In the genomic region with DNA sequence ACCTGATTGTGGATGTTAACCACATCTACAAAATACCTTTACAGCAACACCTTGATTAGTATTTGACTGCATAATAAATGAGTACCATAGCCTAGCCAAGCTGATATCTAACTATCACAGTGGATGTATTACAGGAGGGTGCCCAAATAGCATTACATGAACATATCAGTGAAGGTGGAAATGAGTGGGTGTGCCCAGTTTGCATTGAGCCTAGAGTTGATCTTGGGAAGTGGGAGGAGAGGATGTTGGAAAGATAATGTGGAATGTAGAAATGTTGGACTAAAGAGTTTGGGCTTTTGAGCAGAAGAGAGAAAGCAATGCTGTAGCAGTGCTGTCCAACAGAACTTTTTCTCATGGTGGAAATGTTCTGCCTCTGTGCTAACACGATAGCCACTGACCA, we compare ENCODE assay signal across 20 cellular contexts.
A peak's percentile ranks its signal among the peaks of the same experiment; 100 is the strongest.
DNase-seq lines count a peak whose midpoint lies in the region; ATAC-seq, FAIRE-seq and TF ChIP-seq lines count a peak whose summit lies in the region.
"Had no signal": no experiment of that assay in that cellular context is flagged by ENCODE, and none has a peak within 500 bp of the region (broad histone marks: within the 10 kb centered on the region; RNA-seq: fewer than 3 reads in every experiment).

No MANE protein-coding gene starts in this region.

- H4K20me1 ChIP-seq in K562 (replicated peaks; ENCODE audit: control insufficient read depth, insufficient read depth, low read length), result no peaks in the 10 kb centered on the region
- H4K20me1 ChIP-seq: BLaER1 had no signal

- H3K36me3 ChIP-seq in heart right ventricle (peaks cover 0 to 35% (median 7%) of the 10 kb centered on the region in 9 donors), K562 (ENCODE audit: control insufficient read depth, insufficient read depth, low read length) (peaks cover 5% of the 10 kb centered on the region; the same call in 2 of the 3 replicates)

- TF ChIP-seq CTCF in heart right ventricle (IDR thresholded peaks at IDR 0.05) (no peak), HFFc6 (IDR thresholded peaks at IDR 0.05) (no peak), K562 (IDR thresholded peaks at IDR 0.05 in 2 of 3, conservative IDR thresholded peaks at IDR 0.05 in 1 of 3; ENCODE audit: insufficient read depth in 2 of 3, low read depth in 1 of 3, low read length in 3 of 3) (no peak), endothelial cell (IDR thresholded peaks at IDR 0.05; ENCODE audit: unreplicated experiment) (no peak)

- no peaks in the 10 kb centered on the region for H3K27me3 ChIP-seq in right cardiac atrium (ENCODE audit: control insufficient read depth, insufficient read depth)
- H3K27me3 ChIP-seq in heart right ventricle, result no peaks in the 10 kb centered on the region
- H3K27me3 ChIP-seq in K562 (ENCODE audit: control insufficient read depth in 2 of 2, insufficient read depth in 2 of 2, low read length in 2 of 2), result no peaks in the 10 kb centered on the region
- H3K27me3 ChIP-seq: BLaER1 had no signal

- no peak overlapping the region for H2AFZ ChIP-seq in K562 (ENCODE audit: low read depth, low read length)
- H2AFZ ChIP-seq: GM23338 had no signal

- TF ChIP-seq POLR2A in K562 (conservative IDR thresholded peaks at IDR 0.05), result no peak

- no TSS peak for BruUV-seq in K562 (replicated peaks; lab: Mats Ljungman, UMichigan)

- no peak overlapping the region for H3K9ac ChIP-seq in K562 (ENCODE audit: insufficient read depth in 1 of 2, low read depth in 2 of 2, low read length in 2 of 2)
- H3K9ac ChIP-seq: BLaER1 had no signal

- no peak overlapping the region for H3K27ac ChIP-seq in right cardiac atrium (ENCODE audit: low read length)
- H3K27ac ChIP-seq in heart right ventricle, result no peak overlapping the region
- H3K27ac ChIP-seq in K562 (ENCODE audit: extremely low read depth, low read depth, low read length), result peak overlapping the region; percentile 72; the same call in 2 of the 3 replicates
- H3K27ac ChIP-seq: 22Rv1, BLaER1 had no signal

- H3K36me3 Mint-ChIP-seq in HFFc6 (ENCODE audit: low read depth) (peaks cover 30% of the 10 kb centered on the region), endothelial cell (ENCODE audit: low read depth, unreplicated experiment) (peaks cover 17% of the 10 kb centered on the region)

- intact Hi-C loops in right cardiac atrium (cut with DNase I), result no loop called here
- intact Hi-C loops in heart right ventricle (cut with DNase I), result no loop called here
- intact Hi-C loops in K562 (cut with micrococcal nuclease), result no loop called here

- no peak for FAIRE-seq in K562 (lab: Jason Lieb, UNC)
- FAIRE-seq: A204.1, GM19239 had no signal

- H3K9me3 ChIP-seq in right cardiac atrium (ENCODE audit: control insufficient read depth, low read length), result no peaks in the 10 kb centered on the region
- peaks cover 0 to 7% (median 0%) of the 10 kb centered on the region in 11 donors for H3K9me3 ChIP-seq in heart right ventricle
- no peaks in the 10 kb centered on the region; the same call in 1 of the 2 replicates for H3K9me3 ChIP-seq in K562 (replicated peaks; ENCODE audit: control insufficient read depth, insufficient read depth, low read depth, low read length)

- H3K4me2 ChIP-seq in K562 (ENCODE audit: insufficient read depth, low read length), result peak overlapping the region; percentile 48
- H3K4me2 ChIP-seq: BLaER1, GM23338 had no signal

- no peak for TF ChIP-seq RAD21 in K562 (CRISPR knock-in tag; conservative IDR thresholded peaks at IDR 0.05 in 1 of 2, IDR thresholded peaks at IDR 0.05 in 1 of 2)

- H3K4me1 ChIP-seq in right cardiac atrium (ENCODE audit: control insufficient read depth, insufficient read depth, low read length), result no peaks in the 10 kb centered on the region
- peaks cover 9 to 37% (median 26%) of the 10 kb centered on the region in 9 donors for H3K4me1 ChIP-seq in heart right ventricle
- peaks cover 3 to 15% of the 10 kb centered on the region in 2 experiments; a peak in 3 of 5 replicates for H3K4me1 ChIP-seq in K562 (replicated peaks in 1 of 2; ENCODE audit: control insufficient read depth in 2 of 2, insufficient read depth in 2 of 2, low read length in 2 of 2)
- H3K4me1 ChIP-seq: BLaER1 had no signal

- no peak for TF ChIP-seq EP300 in K562 (IDR thresholded peaks at IDR 0.05; ENCODE audit: low read length)

- H3K9me1 ChIP-seq in K562 (ENCODE audit: control insufficient read depth, insufficient read depth, low read length), result no peaks in the 10 kb centered on the region

- H3K4me3 ChIP-seq in right cardiac atrium (ENCODE audit: low read length), result no peak overlapping the region
- no peak overlapping the region for H3K4me3 ChIP-seq in heart right ventricle
- no peak overlapping the region for H3K4me3 ChIP-seq in K562
- H3K4me3 ChIP-seq: BLaER1, GM23338 had no signal

- H3K4me1 Mint-ChIP-seq in HFFc6 (ENCODE audit: low read depth) (peaks cover 16% of the 10 kb centered on the region), endothelial cell (ENCODE audit: unreplicated experiment) (no peaks in the 10 kb centered on the region)
- H3K4me1 Mint-ChIP-seq: GM23338, H9 had no signal

- H3K9me3 Mint-ChIP-seq in HFFc6 (peaks cover 5% of the 10 kb centered on the region; the same call in 1 of the 2 replicates), endothelial cell (ENCODE audit: unreplicated experiment) (no peaks in the 10 kb centered on the region)

- CTCF ChIA-PET in K562 (lab: Yijun Ruan, JAX; ENCODE audit: low intra/inter-chr PET ratio), result no interaction called here

- 88% methylated on average over 1 of the region's 1 CpG for WGBS in right cardiac atrium
- 94 to 97% methylated on average over 1 of the region's 1 CpG for WGBS in heart right ventricle, 2 donors
- WGBS in K562 (ENCODE audit: insufficient coverage, low coverage, missing lambda C conversion rate), result 50% methylated on average over 1 of the region's 1 CpG

- no peak overlapping the region for H3K4me3 Mint-ChIP-seq in HFFc6
- no peak overlapping the region for H3K4me3 Mint-ChIP-seq in endothelial cell (ENCODE audit: unreplicated experiment)
- H3K4me3 Mint-ChIP-seq: B cell; CD4-positive, alpha-beta T cell; CD8-positive, alpha-beta memory T cell; GM23338; H9 had no signal

- DNase-seq in right cardiac atrium (no peak), heart right ventricle (no peak), HFFc6 (no peak), K562 (ENCODE audit: extremely low read depth in 1 of 4, low spot score in 3 of 4) (no peak), C1 segment of cervical spinal cord (lab: John Stamatoyannopoulos, UW) (no peak), endothelial cell (ENCODE audit: low spot score) (no peak)
- DNase-seq: CD4-positive, alpha-beta T cell; CD8-positive, alpha-beta memory T cell; DMS53; DMS79 treated with DMSO at 0.1 percent for 48 hours; GF-D8; H9 had no signal

- H3K79me2 ChIP-seq in K562 (ENCODE audit: control insufficient read depth, insufficient read depth, low read length), result no peaks in the 10 kb centered on the region

- in situ Hi-C loops in K562 (cut with MboI), result no loop called here

- POLR2A ChIA-PET in K562 (lab: Yijun Ruan, JAX), result interaction anchor here (0.5 kb wide), 1 partner anchor 18 kb away, joined by 3 read pairs; no protein-coding TSS in a partner anchor

- peak overlapping the region; percentile 10; the same call in 1 of the 2 replicates for H3K27ac Mint-ChIP-seq in HFFc6
- H3K27ac Mint-ChIP-seq in endothelial cell (ENCODE audit: unreplicated experiment), result no peak overlapping the region
- H3K27ac Mint-ChIP-seq: B cell; CD4-positive, alpha-beta T cell; GM23338 had no signal

- peak; percentile 31 to 82 for ATAC-seq in right cardiac atrium
- no peak for ATAC-seq in heart right ventricle
- peak; percentile 37; the same call in 1 of the 3 replicates for ATAC-seq in K562
- ATAC-seq in GM21367 (IDR thresholded peaks at IDR 0.05; ENCODE audit: unreplicated experiment), result no peak
- ATAC-seq: GM23338, HCT116 had no signal

- no peaks in the 10 kb centered on the region for H3K27me3 Mint-ChIP-seq in HFFc6 (ENCODE audit: insufficient read depth)
- H3K27me3 Mint-ChIP-seq in endothelial cell (ENCODE audit: unreplicated experiment), result peaks cover 3% of the 10 kb centered on the region
- H3K27me3 Mint-ChIP-seq: B cell; CD4-positive, alpha-beta T cell; CD8-positive, alpha-beta memory T cell had no signal

TF ChIP-seq in K562, 482 proteins besides CTCF, POLR2A, EP300 and RAD21 (continues in another document):
- TF ChIP-seq ZNF3 (CRISPR knock-in tag; IDR thresholded peaks at IDR 0.05), result no peak
- TF ChIP-seq CHD2 (IDR thresholded peaks at IDR 0.05; ENCODE audit: low read depth, low read length), result no peak
- no peak for TF ChIP-seq SOX6 (IDR thresholded peaks at IDR 0.05)
- TF ChIP-seq, protein P1, sequence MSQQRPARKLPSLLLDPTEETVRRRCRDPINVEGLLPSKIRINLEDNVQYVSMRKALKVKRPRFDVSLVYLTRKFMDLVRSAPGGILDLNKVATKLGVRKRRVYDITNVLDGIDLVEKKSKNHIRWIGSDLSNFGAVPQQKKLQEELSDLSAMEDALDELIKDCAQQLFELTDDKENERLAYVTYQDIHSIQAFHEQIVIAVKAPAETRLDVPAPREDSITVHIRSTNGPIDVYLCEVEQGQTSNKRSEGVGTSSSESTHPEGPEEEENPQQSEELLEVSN (IDR thresholded peaks at IDR 0.05; ENCODE audit: borderline replicate concordance in 1 of 2, extremely low read depth in 1 of 2, insufficient read depth in 1 of 2, insufficient read length in 1 of 2, low read depth in 1 of 2, low read length in 1 of 2, poor library complexity in 1 of 2, severe bottlenecking in 1 of 2), result no peak
- no peak for TF ChIP-seq ZNF184 (CRISPR knock-in tag; IDR thresholded peaks at IDR 0.05)
- TF ChIP-seq HDGF (IDR thresholded peaks at IDR 0.05), result no peak
- TF ChIP-seq, protein P2, sequence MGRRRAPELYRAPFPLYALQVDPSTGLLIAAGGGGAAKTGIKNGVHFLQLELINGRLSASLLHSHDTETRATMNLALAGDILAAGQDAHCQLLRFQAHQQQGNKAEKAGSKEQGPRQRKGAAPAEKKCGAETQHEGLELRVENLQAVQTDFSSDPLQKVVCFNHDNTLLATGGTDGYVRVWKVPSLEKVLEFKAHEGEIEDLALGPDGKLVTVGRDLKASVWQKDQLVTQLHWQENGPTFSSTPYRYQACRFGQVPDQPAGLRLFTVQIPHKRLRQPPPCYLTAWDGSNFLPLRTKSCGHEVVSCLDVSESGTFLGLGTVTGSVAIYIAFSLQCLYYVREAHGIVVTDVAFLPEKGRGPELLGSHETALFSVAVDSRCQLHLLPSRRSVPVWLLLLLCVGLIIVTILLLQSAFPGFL (CRISPR knock-in tag; IDR thresholded peaks at IDR 0.05), result no peak
- no peak for TF ChIP-seq GABPA (tag; conservative IDR thresholded peaks at IDR 0.05; ENCODE audit: low read depth)
- no peak for TF ChIP-seq ZNF764 (CRISPR knock-in tag; IDR thresholded peaks at IDR 0.05; ENCODE audit: low read depth)
- no peak for TF ChIP-seq RBM25 (IDR thresholded peaks at IDR 0.05; ENCODE audit: low read depth, low read length, severe bottlenecking)

Comparison
In these comparisons a context has a peak if more than half of its experiments do, and no peak if none do; other contexts are left out.
1. ATAC-seq: peak in right cardiac atrium (2 of 2) and K562 (single experiment); none in heart right ventricle (0 of 8) and GM21367 (single experiment).